In genomic region chr17:33944826-33945225, GRCh38 we compare ENCODE assay signal across 26 cellular contexts.
"Had no signal": no experiment of that assay in that cellular context is flagged by ENCODE, and none has a peak within 500 bp of the region (broad histone marks: within the 10 kb centered on the region; RNA-seq: fewer than 3 reads in every experiment).

No MANE protein-coding gene starts in this region.

- DNase-seq: activated CD4-positive, alpha-beta T cell treated with anti-CD3 and anti-CD28 coated beads, Interleukin-2, amount 10 ng/mL, durations not matched to agents 24 days and 14 days; activated CD4-positive, CD25-positive, alpha-beta regulatory T cell; activated CD4-positive, CD25-positive, alpha-beta regulatory T cell treated with anti-CD3 and anti-CD28 coated beads, Interleukin-2, amount 50 U/mL, for 72 hours; activated CD8-positive, alpha-beta memory T cell treated with anti-CD3 and anti-CD28 coated beads, Interleukin-2, amount 10 ng/mL, durations not matched to agents 7 days and 5 days; activated CD8-positive, alpha-beta memory T cell treated with anti-CD3 and anti-CD28 coated beads, Interleukin-2, amount 50 U/mL, for 4 hours; activated CD8-positive, alpha-beta T cell treated with anti-CD3 and anti-CD28 coated beads, Interleukin-2, amount 10 ng/mL, durations not matched to agents 7 days and 5 days; activated effector memory CD4-positive, alpha-beta T cell treated with anti-CD3 and anti-CD28 coated beads, Interleukin-2, amount 50 U/mL, for 16 hours; activated naive CD8-positive, alpha-beta T cell treated with anti-CD3 and anti-CD28 coated beads for 36 hours; activated naive CD8-positive, alpha-beta T cell treated with anti-CD3 and anti-CD28 coated beads, Interleukin-2, amount 50 U/mL, for 24 hours; activated T-cell treated with anti-CD3 and anti-CD28 coated beads, Interleukin-2, amount 50 U/mL, for 1 hour; adrenal gland; amygdala; aorta; body of pancreas; caudate nucleus; cortex of kidney; dermis blood vessel endothelial cell; effector CD4-positive, alpha-beta T cell; effector memory CD8-positive, alpha-beta T cell; erythroblast; foreskin keratinocyte; gastrocnemius medialis; glutamatergic neuron; T-helper 17 cell; T1000 had no signal

- H3K36me3 ChIP-seq: adrenal gland, esophagus muscularis mucosa, gastrocnemius medialis had no signal

- H3K9me3 ChIP-seq: adrenal gland, body of pancreas, esophagus muscularis mucosa, gastrocnemius medialis had no signal

- H3K27me3 ChIP-seq: adrenal gland, body of pancreas, foreskin keratinocyte, gastrocnemius medialis had no signal

- ATAC-seq: activated CD8-positive, alpha-beta memory T cell treated with anti-CD3 and anti-CD28 coated beads, Interleukin-2, amount 10 ng/mL, durations not matched to agents 7 days and 5 days; activated CD8-positive, alpha-beta T cell treated with anti-CD3 and anti-CD28 coated beads, Interleukin-2, amount 10 ng/mL, durations not matched to agents 7 days and 5 days; body of pancreas; effector memory CD8-positive, alpha-beta T cell; foreskin keratinocyte; T-helper 17 cell had no signal

- H3K4me1 ChIP-seq: adrenal gland, foreskin keratinocyte, gastrocnemius medialis had no signal

- H3K4me3 ChIP-seq: adrenal gland, body of pancreas, esophagus muscularis mucosa, gastrocnemius medialis had no signal

- H3K27ac ChIP-seq: adrenal gland, body of pancreas, esophagus muscularis mucosa, foreskin keratinocyte, gastrocnemius medialis had no signal
